ENCODE assay signal across 23 cellular contexts in the genomic region with DNA sequence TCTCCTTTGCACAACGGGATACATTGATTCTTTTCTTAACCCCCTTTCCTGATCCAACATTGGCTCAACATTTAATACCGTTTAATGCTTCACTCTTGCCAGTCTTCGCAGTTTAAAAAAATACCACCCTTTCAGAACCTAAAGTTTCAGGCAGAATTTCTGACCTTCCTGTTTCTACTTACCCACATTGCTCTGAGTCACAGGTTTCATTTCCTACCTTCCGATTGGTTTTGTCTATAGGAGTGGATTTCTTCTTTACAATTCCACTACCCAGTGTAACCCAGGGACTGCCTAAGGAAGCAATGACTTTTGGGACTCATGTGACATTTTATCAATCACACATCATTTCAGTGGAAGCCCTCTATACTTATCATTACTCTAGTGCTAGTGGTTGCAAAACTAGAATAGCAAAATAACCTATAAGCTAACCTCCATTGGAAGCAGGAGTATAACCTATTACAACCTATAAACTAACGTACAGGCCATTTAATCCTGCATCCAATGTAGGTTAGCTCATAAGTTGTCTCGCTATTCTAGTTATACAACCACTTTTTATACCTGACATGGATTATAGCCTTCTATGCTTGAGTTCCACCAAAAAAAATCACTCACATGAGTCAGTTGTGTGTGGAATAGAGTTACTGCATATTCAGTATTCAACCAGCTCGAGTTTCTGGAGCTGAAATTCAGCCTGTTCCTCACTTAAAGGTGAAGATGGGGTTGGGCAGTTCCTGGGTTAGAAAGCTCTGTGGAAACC.
"Had no signal": no experiment of that assay in that cellular context is flagged by ENCODE, and none has a peak within 500 bp of the region (broad histone marks: within the 10 kb centered on the region; RNA-seq: fewer than 3 reads in every experiment).

No MANE protein-coding gene starts in this region.

- FAIRE-seq: small intestine had no signal

- H3K27ac Mint-ChIP-seq: activated CD4-positive, alpha-beta memory T cell treated with anti-CD3 and anti-CD28 coated beads, Interleukin-2, amount 10 ng/mL, durations not matched to agents 7 days and 5 days; activated CD8-positive, alpha-beta memory T cell treated with anti-CD3 and anti-CD28 coated beads, Interleukin-2, amount 10 ng/mL, durations not matched to agents 7 days and 5 days; activated naive CD8-positive, alpha-beta T cell; natural killer cell; type B pancreatic cell had no signal

- H3K27me3 ChIP-seq: body of pancreas, ovary, testis had no signal

- H3K4me3 ChIP-seq: body of pancreas, lower lobe of right lung, ovary, psoas muscle, testis had no signal

- H3K9me3 ChIP-seq: body of pancreas, lower lobe of right lung, ovary, psoas muscle, testis had no signal

- H3K9me3 Mint-ChIP-seq: activated CD4-positive, alpha-beta memory T cell treated with anti-CD3 and anti-CD28 coated beads, Interleukin-2, amount 10 ng/mL, durations not matched to agents 7 days and 5 days; type B pancreatic cell had no signal

- H3K4me3 Mint-ChIP-seq: activated CD4-positive, alpha-beta memory T cell treated with anti-CD3 and anti-CD28 coated beads, Interleukin-2, amount 10 ng/mL, durations not matched to agents 7 days and 5 days; activated CD8-positive, alpha-beta memory T cell treated with anti-CD3 and anti-CD28 coated beads, Interleukin-2, amount 10 ng/mL, durations not matched to agents 7 days and 5 days; activated naive CD8-positive, alpha-beta T cell; natural killer cell; type B pancreatic cell had no signal

- H3K36me3 Mint-ChIP-seq: activated CD8-positive, alpha-beta memory T cell treated with anti-CD3 and anti-CD28 coated beads, Interleukin-2, amount 10 ng/mL, durations not matched to agents 7 days and 5 days; activated naive CD8-positive, alpha-beta T cell; natural killer cell; type B pancreatic cell had no signal

- H3K4me1 Mint-ChIP-seq: activated CD4-positive, alpha-beta memory T cell treated with anti-CD3 and anti-CD28 coated beads, Interleukin-2, amount 10 ng/mL, durations not matched to agents 7 days and 5 days; activated CD8-positive, alpha-beta memory T cell treated with anti-CD3 and anti-CD28 coated beads, Interleukin-2, amount 10 ng/mL, durations not matched to agents 7 days and 5 days; natural killer cell had no signal

- DNase-seq: activated CD4-positive, alpha-beta memory T cell treated with anti-CD3 and anti-CD28 coated beads, Interleukin-2, amount 10 ng/mL, durations not matched to agents 7 days and 5 days; activated CD4-positive, alpha-beta T cell treated with anti-CD3 and anti-CD28 coated beads for 48 hours; activated CD4-positive, CD25-positive, alpha-beta regulatory T cell; activated CD8-positive, alpha-beta memory T cell treated with anti-CD3 and anti-CD28 coated beads, Interleukin-2, amount 10 ng/mL, durations not matched to agents 7 days and 5 days; amygdala; body of pancreas; foreskin melanocyte; glutamatergic neuron; hypothalamus; islet precursor cell; left colon; lower lobe of right lung; natural killer cell; ovary; psoas muscle; right cardiac atrium; small intestine; stimulated activated CD4-positive, alpha-beta T cell treated with anti-CD3 and anti-CD28 coated beads, Interleukin-15, amount 100 ng/mL, for 24 hours; stimulated activated CD4-positive, alpha-beta T cell treated with anti-CD3 and anti-CD28 coated beads, Interleukin-4, amount 100 ng/mL, for 1 hour; testis had no signal

- H3K4me1 ChIP-seq: lower lobe of right lung, psoas muscle, testis had no signal

- H3K36me3 ChIP-seq: lower lobe of right lung, ovary had no signal

- H3K27ac ChIP-seq: body of pancreas, epithelial cell of prostate, lower lobe of right lung, ovary, psoas muscle, testis had no signal

- H3K27me3 Mint-ChIP-seq: activated CD4-positive, alpha-beta memory T cell treated with anti-CD3 and anti-CD28 coated beads, Interleukin-2, amount 10 ng/mL, durations not matched to agents 7 days and 5 days; activated CD8-positive, alpha-beta memory T cell treated with anti-CD3 and anti-CD28 coated beads, Interleukin-2, amount 10 ng/mL, durations not matched to agents 7 days and 5 days; type B pancreatic cell had no signal

- ATAC-seq: activated CD8-positive, alpha-beta memory T cell treated with anti-CD3 and anti-CD28 coated beads, Interleukin-2, amount 10 ng/mL, durations not matched to agents 7 days and 5 days; body of pancreas; left colon; lower lobe of right lung; natural killer cell; psoas muscle; right cardiac atrium had no signal
